Comparison of ENCODE assay signal across 1 cellular context in genomic region chr2:218298314-218298875, GRCh38.
TF ChIP-seq lines count a peak whose summit lies in the region.

No MANE protein-coding gene starts in this region.

TF ChIP-seq in HepG2, 621 proteins besides CTCF, POLR2A, EP300 and RAD21:
- TF ChIP-seq GFI1 (CRISPR knock-in tag; IDR thresholded peaks at IDR 0.05; ENCODE audit: borderline replicate concordance) = no peak
- no peak for TF ChIP-seq ZNF788 (CRISPR knock-in tag; IDR thresholded peaks at IDR 0.05; ENCODE audit: borderline replicate concordance)
- TF ChIP-seq, protein P1, sequence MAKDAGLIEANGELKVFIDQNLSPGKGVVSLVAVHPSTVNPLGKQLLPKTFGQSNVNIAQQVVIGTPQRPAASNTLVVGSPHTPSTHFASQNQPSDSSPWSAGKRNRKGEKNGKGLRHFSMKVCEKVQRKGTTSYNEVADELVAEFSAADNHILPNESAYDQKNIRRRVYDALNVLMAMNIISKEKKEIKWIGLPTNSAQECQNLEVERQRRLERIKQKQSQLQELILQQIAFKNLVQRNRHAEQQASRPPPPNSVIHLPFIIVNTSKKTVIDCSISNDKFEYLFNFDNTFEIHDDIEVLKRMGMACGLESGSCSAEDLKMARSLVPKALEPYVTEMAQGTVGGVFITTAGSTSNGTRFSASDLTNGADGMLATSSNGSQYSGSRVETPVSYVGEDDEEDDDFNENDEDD (CRISPR knock-in tag; IDR thresholded peaks at IDR 0.05; ENCODE audit: borderline replicate concordance) = no peak
- no peak for TF ChIP-seq ZSCAN9 (CRISPR knock-in tag; IDR thresholded peaks at IDR 0.05; ENCODE audit: borderline replicate concordance)
- TF ChIP-seq ZNF746 (CRISPR knock-in tag; IDR thresholded peaks at IDR 0.05) = no peak
- 0 out of 2 replicates have a peak, but pooled peaks have one; percentile 33 for TF ChIP-seq ZNF136 (CRISPR knock-in tag; IDR thresholded peaks at IDR 0.05; ENCODE audit: low read depth)
- TF ChIP-seq ZNF337 (CRISPR knock-in tag; IDR thresholded peaks at IDR 0.05; ENCODE audit: borderline replicate concordance, low read depth) = no peak
- TF ChIP-seq ZMYM2 (CRISPR knock-in tag; IDR thresholded peaks at IDR 0.05) = 0 out of 2 replicates have a peak, but pooled peaks have one; percentile 9
- no peak for TF ChIP-seq RARG (CRISPR knock-in tag; IDR thresholded peaks at IDR 0.05; ENCODE audit: low read depth)
